ENCODE assay signal across 22 cellular contexts in genomic region chr12:132873724-132874123, GRCh38. TPM values are rescaled to one million over a fixed set of nuclear protein-coding genes. Genes with fewer than 3 reads are reported as not detected.
DNase-seq lines count a peak whose midpoint lies in the region; ATAC-seq and TF ChIP-seq lines count a peak whose summit lies in the region.
"Had no signal": no experiment of that assay in that cellular context is flagged by ENCODE, and none has a peak within 500 bp of the region (broad histone marks: within the 10 kb centered on the region; RNA-seq: fewer than 3 reads in every experiment).

No MANE protein-coding gene starts in this region.

- DNase-seq in activated T-cell treated with anti-CD3 and anti-CD28 coated beads, Interleukin-2, amount 50 U/mL, for 24 hours = no peak
- DNase-seq in activated T-cell treated with anti-CD3 and anti-CD28 coated beads, Interleukin-2, amount 50 U/mL, for 1 hour = no peak
- no peak for DNase-seq in T-cell
- DNase-seq in activated naive CD8-positive, alpha-beta T cell treated with anti-CD3 and anti-CD28 coated beads for 36 hours = peak; percentile 32
- DNase-seq in stimulated activated CD8-positive, alpha-beta memory T cell treated with anti-CD3 and anti-CD28 coated beads, Interleukin-4, amount 100 ng/mL, for 48 hours = peak; percentile 43
- DNase-seq in NCI-H526 (lab: John Stamatoyannopoulos, UW) = no peak
- DNase-seq in osteocyte (ENCODE audit: extremely low spot score, unreplicated experiment) = no peak
- DNase-seq in ecto neural progenitor cell (ENCODE audit: low spot score) = no peak
- DNase-seq: activated CD4-positive, CD25-positive, alpha-beta regulatory T cell; activated CD8-positive, alpha-beta memory T cell treated with anti-CD3 and anti-CD28 coated beads, Interleukin-2, amount 50 U/mL, for 4 hours; adrenal gland; DMS153; endodermal cell; NCI-H1105 treated with DMSO at 0.1 percent for 48 hours; NCI-H2107; NCI-H510A treated with DMSO at 0.1 percent for 48 hours; NK-92 treated with Interleukin-12 subunit alpha and Interleukin-12 subunit beta, amount 100 ng/mL, for 24 hours; Peyer's patch; T1000; tibial artery had no signal

- peak overlapping the region; percentile 83 for H3K27ac Mint-ChIP-seq in activated T-cell treated with anti-CD3 and anti-CD28 coated beads, Interleukin-2, amount 50 U/mL, for 24 hours
- peak overlapping the region; percentile 90 to 93 for H3K27ac Mint-ChIP-seq in T-cell
- H3K27ac Mint-ChIP-seq in activated naive CD8-positive, alpha-beta T cell treated with anti-CD3 and anti-CD28 coated beads for 36 hours = peak overlapping the region; percentile 79
- no peak overlapping the region for H3K27ac Mint-ChIP-seq in osteocyte (ENCODE audit: unreplicated experiment)
- H3K27ac Mint-ChIP-seq: endodermal cell, neural progenitor cell had no signal

- ATAC-seq in T-cell (replicated peaks in 1 of 4) = no peak
- ATAC-seq: gastroesophageal sphincter had no signal

- no peak for TF ChIP-seq CTCF in osteocyte (IDR thresholded peaks at IDR 0.05)

- H3K36me3 Mint-ChIP-seq in activated T-cell treated with anti-CD3 and anti-CD28 coated beads, Interleukin-2, amount 50 U/mL, for 24 hours (ENCODE audit: low read depth) = peaks cover 79% of the 10 kb centered on the region
- H3K36me3 Mint-ChIP-seq in T-cell (peaks cover 45% of the 10 kb centered on the region), osteocyte (ENCODE audit: unreplicated experiment) (peaks cover 45% of the 10 kb centered on the region)
- peaks cover 37% of the 10 kb centered on the region for H3K36me3 Mint-ChIP-seq in activated naive CD8-positive, alpha-beta T cell treated with anti-CD3 and anti-CD28 coated beads for 36 hours

- H3K9me3 Mint-ChIP-seq in activated T-cell treated with anti-CD3 and anti-CD28 coated beads, Interleukin-2, amount 50 U/mL, for 24 hours = no peaks in the 10 kb centered on the region
- H3K9me3 Mint-ChIP-seq in T-cell = no peaks in the 10 kb centered on the region
- no peaks in the 10 kb centered on the region for H3K9me3 Mint-ChIP-seq in activated naive CD8-positive, alpha-beta T cell treated with anti-CD3 and anti-CD28 coated beads for 36 hours
- H3K9me3 Mint-ChIP-seq in osteocyte (ENCODE audit: unreplicated experiment) = no peaks in the 10 kb centered on the region
- H3K9me3 Mint-ChIP-seq: endodermal cell, neural progenitor cell had no signal

- CTCF ChIA-PET in T-cell (lab: Charles Lee) = interaction anchor here (0.5 to 0.6 kb wide), 2 partner anchors 127 to 820 kb away, joined by 3 read pairs; no protein-coding TSS in a partner anchor

- H3K27me3 Mint-ChIP-seq in activated T-cell treated with anti-CD3 and anti-CD28 coated beads, Interleukin-2, amount 50 U/mL, for 24 hours = no peaks in the 10 kb centered on the region
- H3K27me3 Mint-ChIP-seq in T-cell (no peaks in the 10 kb centered on the region), osteocyte (ENCODE audit: unreplicated experiment) (no peaks in the 10 kb centered on the region)
- no peaks in the 10 kb centered on the region for H3K27me3 Mint-ChIP-seq in activated naive CD8-positive, alpha-beta T cell treated with anti-CD3 and anti-CD28 coated beads for 36 hours

- no peak overlapping the region for H3K4me3 Mint-ChIP-seq in activated T-cell treated with anti-CD3 and anti-CD28 coated beads, Interleukin-2, amount 50 U/mL, for 24 hours
- H3K4me3 Mint-ChIP-seq in T-cell (peak overlapping the region; percentile 13 to 75 (median 13)), osteocyte (ENCODE audit: unreplicated experiment) (no peak overlapping the region)
- peak overlapping the region; percentile 29 for H3K4me3 Mint-ChIP-seq in activated naive CD8-positive, alpha-beta T cell treated with anti-CD3 and anti-CD28 coated beads for 36 hours
- H3K4me3 Mint-ChIP-seq: endodermal cell, neural progenitor cell had no signal

- POLR2A ChIA-PET in T-cell (lab: Charles Lee) = interaction anchor here in 1 of 2 donors (0.6 kb wide), 1 partner anchor 14 kb away, joined by 3 read pairs; the partner anchor contains the start of gene CHFR

- H3K4me1 Mint-ChIP-seq in activated T-cell treated with anti-CD3 and anti-CD28 coated beads, Interleukin-2, amount 50 U/mL, for 24 hours (ENCODE audit: low read depth) = peaks cover 18% of the 10 kb centered on the region
- H3K4me1 Mint-ChIP-seq in T-cell (peaks cover 14 to 22% (median 22%) of the 10 kb centered on the region in 3 donors), osteocyte (ENCODE audit: unreplicated experiment) (no peaks in the 10 kb centered on the region)
- H3K4me1 Mint-ChIP-seq in activated naive CD8-positive, alpha-beta T cell treated with anti-CD3 and anti-CD28 coated beads for 36 hours = peaks cover 30% of the 10 kb centered on the region
- H3K4me1 Mint-ChIP-seq: endodermal cell, neural progenitor cell had no signal

RNA-seq across cellular contexts. Expression of gene CHFR, which starts 13.7 kb away (rescaled TPM):
- total RNA-seq in T-cell = 100 to 1,000 TPM in 1 of 5 donors, 10 to 100 TPM in 4; 84.2 to 107 (median 86.0) TPM
- total RNA-seq in activated naive CD8-positive, alpha-beta T cell treated with anti-CD3 and anti-CD28 coated beads for 36 hours = 10 to 100 TPM; 47.9 to 48.6 TPM
- total RNA-seq in osteocyte = 58.4 and 63.3 TPM in 2 replicates

RNA-seq across cellular contexts. Expression of gene GOLGA3, which starts 45.1 kb away (rescaled TPM):
- 10 to 100 TPM; 49.1 to 77.9 (median 67.4) TPM for total RNA-seq in T-cell
- total RNA-seq in activated naive CD8-positive, alpha-beta T cell treated with anti-CD3 and anti-CD28 coated beads for 36 hours = 10 to 100 TPM; 51.5 to 57.2 TPM
- total RNA-seq in osteocyte = 104 and 114 TPM in 2 replicates

Comparison
In these comparisons a context has a peak if more than half of its experiments do, and no peak if none do; other contexts are left out.
1. DNase-seq: peak in activated naive CD8-positive, alpha-beta T cell treated with anti-CD3 and anti-CD28 coated beads for 36 hours (single experiment) and stimulated activated CD8-positive, alpha-beta memory T cell treated with anti-CD3 and anti-CD28 coated beads, Interleukin-4, amount 100 ng/mL, for 48 hours (single experiment); none in activated T-cell treated with anti-CD3 and anti-CD28 coated beads, Interleukin-2, amount 50 U/mL, for 24 hours (single experiment), activated T-cell treated with anti-CD3 and anti-CD28 coated beads, Interleukin-2, amount 50 U/mL, for 1 hour (single experiment), T-cell (0 of 34), NCI-H526 (0 of 2), osteocyte (single experiment) and ecto neural progenitor cell (single experiment).
2. H3K4me3 Mint-ChIP-seq: peak in T-cell (3 of 3) and activated naive CD8-positive, alpha-beta T cell treated with anti-CD3 and anti-CD28 coated beads for 36 hours (single experiment); none in activated T-cell treated with anti-CD3 and anti-CD28 coated beads, Interleukin-2, amount 50 U/mL, for 24 hours (single experiment) and osteocyte (single experiment).